1 cellular context compared by ENCODE assay signal in the genomic region with DNA sequence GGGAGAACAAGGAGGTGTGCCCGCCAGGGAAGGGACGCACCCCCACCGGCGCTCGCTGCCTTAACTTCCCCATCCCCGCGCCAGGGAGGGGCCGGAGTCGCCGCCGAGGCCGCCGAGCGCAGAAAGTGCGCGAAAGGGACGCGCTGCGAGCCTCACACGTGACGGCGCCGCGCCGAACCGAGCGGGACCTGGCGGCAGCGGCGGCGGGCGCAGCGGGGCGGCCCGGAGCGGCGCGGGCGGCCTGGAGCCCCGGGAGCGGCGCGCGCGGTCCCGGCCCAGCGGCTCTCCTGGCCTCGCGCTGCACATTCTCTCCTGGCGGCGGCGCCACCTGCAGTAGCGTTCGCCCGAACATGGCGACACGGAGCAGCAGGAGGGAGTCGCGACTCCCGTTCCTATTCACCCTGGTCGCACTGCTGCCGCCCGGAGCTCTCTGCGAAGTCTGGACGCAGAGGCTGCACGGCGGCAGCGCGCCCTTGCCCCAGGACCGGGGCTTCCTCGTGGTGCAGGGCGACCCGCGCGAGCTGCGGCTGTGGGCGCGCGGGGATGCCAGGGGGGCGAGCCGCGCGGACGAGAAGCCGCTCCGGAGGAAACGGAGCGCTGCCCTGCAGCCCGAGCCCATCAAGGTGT.
A peak's percentile ranks its signal among the peaks of the same experiment; 100 is the strongest.
TF ChIP-seq lines count a peak whose summit lies in the region.

TSS of gene SORL1 (plus strand) at position 333 of the 627 bp plus-strand sequence. CDS start at position 351, 18 bp downstream.

TF ChIP-seq in HepG2, 621 proteins besides CTCF, POLR2A, EP300 and RAD21 (continued from another document and continues in another):
- TF ChIP-seq, protein P1, sequence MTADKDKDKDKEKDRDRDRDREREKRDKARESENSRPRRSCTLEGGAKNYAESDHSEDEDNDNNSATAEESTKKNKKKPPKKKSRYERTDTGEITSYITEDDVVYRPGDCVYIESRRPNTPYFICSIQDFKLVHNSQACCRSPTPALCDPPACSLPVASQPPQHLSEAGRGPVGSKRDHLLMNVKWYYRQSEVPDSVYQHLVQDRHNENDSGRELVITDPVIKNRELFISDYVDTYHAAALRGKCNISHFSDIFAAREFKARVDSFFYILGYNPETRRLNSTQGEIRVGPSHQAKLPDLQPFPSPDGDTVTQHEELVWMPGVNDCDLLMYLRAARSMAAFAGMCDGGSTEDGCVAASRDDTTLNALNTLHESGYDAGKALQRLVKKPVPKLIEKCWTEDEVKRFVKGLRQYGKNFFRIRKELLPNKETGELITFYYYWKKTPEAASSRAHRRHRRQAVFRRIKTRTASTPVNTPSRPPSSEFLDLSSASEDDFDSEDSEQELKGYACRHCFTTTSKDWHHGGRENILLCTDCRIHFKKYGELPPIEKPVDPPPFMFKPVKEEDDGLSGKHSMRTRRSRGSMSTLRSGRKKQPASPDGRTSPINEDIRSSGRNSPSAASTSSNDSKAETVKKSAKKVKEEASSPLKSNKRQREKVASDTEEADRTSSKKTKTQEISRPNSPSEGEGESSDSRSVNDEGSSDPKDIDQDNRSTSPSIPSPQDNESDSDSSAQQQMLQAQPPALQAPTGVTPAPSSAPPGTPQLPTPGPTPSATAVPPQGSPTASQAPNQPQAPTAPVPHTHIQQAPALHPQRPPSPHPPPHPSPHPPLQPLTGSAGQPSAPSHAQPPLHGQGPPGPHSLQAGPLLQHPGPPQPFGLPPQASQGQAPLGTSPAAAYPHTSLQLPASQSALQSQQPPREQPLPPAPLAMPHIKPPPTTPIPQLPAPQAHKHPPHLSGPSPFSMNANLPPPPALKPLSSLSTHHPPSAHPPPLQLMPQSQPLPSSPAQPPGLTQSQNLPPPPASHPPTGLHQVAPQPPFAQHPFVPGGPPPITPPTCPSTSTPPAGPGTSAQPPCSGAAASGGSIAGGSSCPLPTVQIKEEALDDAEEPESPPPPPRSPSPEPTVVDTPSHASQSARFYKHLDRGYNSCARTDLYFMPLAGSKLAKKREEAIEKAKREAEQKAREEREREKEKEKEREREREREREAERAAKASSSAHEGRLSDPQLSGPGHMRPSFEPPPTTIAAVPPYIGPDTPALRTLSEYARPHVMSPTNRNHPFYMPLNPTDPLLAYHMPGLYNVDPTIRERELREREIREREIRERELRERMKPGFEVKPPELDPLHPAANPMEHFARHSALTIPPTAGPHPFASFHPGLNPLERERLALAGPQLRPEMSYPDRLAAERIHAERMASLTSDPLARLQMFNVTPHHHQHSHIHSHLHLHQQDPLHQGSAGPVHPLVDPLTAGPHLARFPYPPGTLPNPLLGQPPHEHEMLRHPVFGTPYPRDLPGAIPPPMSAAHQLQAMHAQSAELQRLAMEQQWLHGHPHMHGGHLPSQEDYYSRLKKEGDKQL (CRISPR knock-in tag; IDR thresholded peaks at IDR 0.05; ENCODE audit: low read depth) = no peak
- no peak for TF ChIP-seq HCFC1 (IDR thresholded peaks at IDR 0.05; ENCODE audit: low read depth, low read length)
- 0 out of 2 replicates have a peak, but pooled peaks have one; percentile 8 for TF ChIP-seq ONECUT2 (CRISPR knock-in tag; IDR thresholded peaks at IDR 0.05)
- no peak for TF ChIP-seq ZBTB44 (CRISPR knock-in tag; IDR thresholded peaks at IDR 0.05)
- no peak for TF ChIP-seq CREB1 (IDR thresholded peaks at IDR 0.05)
- no peak for TF ChIP-seq CREB1 (CRISPR knock-in tag; IDR thresholded peaks at IDR 0.05)
- 0 out of 2 replicates have a peak, but pooled peaks have one; percentile 70 for TF ChIP-seq GZF1 (CRISPR knock-in tag; IDR thresholded peaks at IDR 0.05)
- peak; percentile 68; the same call in 1 of the 2 replicates for TF ChIP-seq HOXD1 (CRISPR knock-in tag; IDR thresholded peaks at IDR 0.05)
- peak; percentile 56; the same call in 1 of the 2 replicates for TF ChIP-seq ZNF768 (CRISPR knock-in tag; IDR thresholded peaks at IDR 0.05)
- TF ChIP-seq PRPF4 (IDR thresholded peaks at IDR 0.05; ENCODE audit: low read depth, low read length, poor library complexity, severe bottlenecking) = no peak
- no peak for TF ChIP-seq DR1 (CRISPR knock-in tag; IDR thresholded peaks at IDR 0.05)
- no peak for TF ChIP-seq YEATS2 (CRISPR knock-in tag; IDR thresholded peaks at IDR 0.05; ENCODE audit: borderline replicate concordance)
- TF ChIP-seq, protein P2, sequence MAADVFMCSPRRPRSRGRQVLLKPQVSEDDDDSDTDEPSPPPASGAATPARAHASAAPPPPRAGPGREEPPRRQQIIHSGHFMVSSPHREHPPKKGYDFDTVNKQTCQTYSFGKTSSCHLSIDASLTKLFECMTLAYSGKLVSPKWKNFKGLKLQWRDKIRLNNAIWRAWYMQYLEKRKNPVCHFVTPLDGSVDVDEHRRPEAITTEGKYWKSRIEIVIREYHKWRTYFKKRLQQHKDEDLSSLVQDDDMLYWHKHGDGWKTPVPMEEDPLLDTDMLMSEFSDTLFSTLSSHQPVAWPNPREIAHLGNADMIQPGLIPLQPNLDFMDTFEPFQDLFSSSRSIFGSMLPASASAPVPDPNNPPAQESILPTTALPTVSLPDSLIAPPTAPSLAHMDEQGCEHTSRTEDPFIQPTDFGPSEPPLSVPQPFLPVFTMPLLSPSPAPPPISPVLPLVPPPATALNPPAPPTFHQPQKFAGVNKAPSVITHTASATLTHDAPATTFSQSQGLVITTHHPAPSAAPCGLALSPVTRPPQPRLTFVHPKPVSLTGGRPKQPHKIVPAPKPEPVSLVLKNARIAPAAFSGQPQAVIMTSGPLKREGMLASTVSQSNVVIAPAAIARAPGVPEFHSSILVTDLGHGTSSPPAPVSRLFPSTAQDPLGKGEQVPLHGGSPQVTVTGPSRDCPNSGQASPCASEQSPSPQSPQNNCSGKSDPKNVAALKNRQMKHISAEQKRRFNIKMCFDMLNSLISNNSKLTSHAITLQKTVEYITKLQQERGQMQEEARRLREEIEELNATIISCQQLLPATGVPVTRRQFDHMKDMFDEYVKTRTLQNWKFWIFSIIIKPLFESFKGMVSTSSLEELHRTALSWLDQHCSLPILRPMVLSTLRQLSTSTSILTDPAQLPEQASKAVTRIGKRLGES (CRISPR knock-in tag; IDR thresholded peaks at IDR 0.05; ENCODE audit: borderline replicate concordance) = no peak
- TF ChIP-seq, protein P3, sequence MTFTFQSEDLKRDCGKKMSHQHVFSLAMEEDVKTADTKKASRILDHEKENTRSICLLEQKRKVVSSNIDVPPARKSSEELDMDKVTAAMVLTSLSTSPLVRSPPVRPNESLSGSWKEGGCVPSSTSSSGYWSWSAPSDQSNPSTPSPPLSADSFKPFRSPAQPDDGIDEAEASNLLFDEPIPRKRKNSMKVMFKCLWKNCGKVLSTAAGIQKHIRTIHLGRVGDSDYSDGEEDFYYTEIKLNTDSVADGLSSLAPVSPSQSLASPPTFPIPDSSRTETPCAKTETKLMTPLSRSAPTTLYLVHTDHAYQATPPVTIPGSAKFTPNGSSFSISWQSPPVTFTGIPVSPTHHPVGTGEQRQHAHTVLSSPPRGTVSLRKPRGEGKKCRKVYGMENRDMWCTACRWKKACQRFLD (CRISPR knock-in tag; IDR thresholded peaks at IDR 0.05; ENCODE audit: borderline replicate concordance) = 0 out of 2 replicates have a peak, but pooled peaks have one; percentile 55
- no peak for TF ChIP-seq HNF4G (IDR thresholded peaks at IDR 0.05; ENCODE audit: borderline replicate concordance, low read depth, low read length)
- no peak for TF ChIP-seq HNF4G (CRISPR knock-in tag; IDR thresholded peaks at IDR 0.05; ENCODE audit: borderline replicate concordance, low read depth)
- no peak for TF ChIP-seq CC2D1A (CRISPR knock-in tag; IDR thresholded peaks at IDR 0.05)
- no peak for TF ChIP-seq RARG (CRISPR knock-in tag; IDR thresholded peaks at IDR 0.05; ENCODE audit: low read depth)
- 0 out of 2 replicates have a peak, but pooled peaks have one; percentile 10 for TF ChIP-seq SKIL (CRISPR knock-in tag; IDR thresholded peaks at IDR 0.05; ENCODE audit: borderline replicate concordance)
- TF ChIP-seq RBFOX2 (IDR thresholded peaks at IDR 0.05; ENCODE audit: low read depth, low read length) = peak; percentile 94
- TF ChIP-seq ZBED4 (CRISPR knock-in tag; IDR thresholded peaks at IDR 0.05; ENCODE audit: borderline replicate concordance) = peak; percentile 52
- TF ChIP-seq, protein P4, sequence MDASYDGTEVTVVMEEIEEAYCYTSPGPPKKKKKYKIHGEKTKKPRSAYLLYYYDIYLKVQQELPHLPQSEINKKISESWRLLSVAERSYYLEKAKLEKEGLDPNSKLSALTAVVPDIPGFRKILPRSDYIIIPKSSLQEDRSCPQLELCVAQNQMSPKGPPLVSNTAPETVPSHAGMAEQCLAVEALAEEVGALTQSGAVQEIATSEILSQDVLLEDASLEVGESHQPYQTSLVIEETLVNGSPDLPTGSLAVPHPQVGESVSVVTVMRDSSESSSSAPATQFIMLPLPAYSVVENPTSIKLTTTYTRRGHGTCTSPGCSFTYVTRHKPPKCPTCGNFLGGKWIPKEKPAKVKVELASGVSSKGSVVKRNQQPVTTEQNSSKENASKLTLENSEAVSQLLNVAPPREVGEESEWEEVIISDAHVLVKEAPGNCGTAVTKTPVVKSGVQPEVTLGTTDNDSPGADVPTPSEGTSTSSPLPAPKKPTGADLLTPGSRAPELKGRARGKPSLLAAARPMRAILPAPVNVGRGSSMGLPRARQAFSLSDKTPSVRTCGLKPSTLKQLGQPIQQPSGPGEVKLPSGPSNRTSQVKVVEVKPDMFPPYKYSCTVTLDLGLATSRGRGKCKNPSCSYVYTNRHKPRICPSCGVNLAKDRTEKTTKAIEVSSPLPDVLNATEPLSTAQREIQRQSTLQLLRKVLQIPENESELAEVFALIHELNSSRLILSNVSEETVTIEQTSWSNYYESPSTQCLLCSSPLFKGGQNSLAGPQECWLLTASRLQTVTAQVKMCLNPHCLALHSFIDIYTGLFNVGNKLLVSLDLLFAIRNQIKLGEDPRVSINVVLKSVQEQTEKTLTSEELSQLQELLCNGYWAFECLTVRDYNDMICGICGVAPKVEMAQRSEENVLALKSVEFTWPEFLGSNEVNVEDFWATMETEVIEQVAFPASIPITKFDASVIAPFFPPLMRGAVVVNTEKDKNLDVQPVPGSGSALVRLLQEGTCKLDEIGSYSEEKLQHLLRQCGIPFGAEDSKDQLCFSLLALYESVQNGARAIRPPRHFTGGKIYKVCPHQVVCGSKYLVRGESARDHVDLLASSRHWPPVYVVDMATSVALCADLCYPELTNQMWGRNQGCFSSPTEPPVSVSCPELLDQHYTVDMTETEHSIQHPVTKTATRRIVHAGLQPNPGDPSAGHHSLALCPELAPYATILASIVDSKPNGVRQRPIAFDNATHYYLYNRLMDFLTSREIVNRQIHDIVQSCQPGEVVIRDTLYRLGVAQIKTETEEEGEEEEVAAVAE (CRISPR knock-in tag; IDR thresholded peaks at IDR 0.05; ENCODE audit: borderline replicate concordance) = no peak
- no peak for TF ChIP-seq SNAI1 (CRISPR knock-in tag; IDR thresholded peaks at IDR 0.05; ENCODE audit: borderline replicate concordance)
- no peak for TF ChIP-seq TCF7 (IDR thresholded peaks at IDR 0.05; ENCODE audit: low read depth)
- TF ChIP-seq MBD4 (IDR thresholded peaks at IDR 0.05; ENCODE audit: borderline replicate concordance, low read length) = no peak
- TF ChIP-seq RXRB (CRISPR knock-in tag; IDR thresholded peaks at IDR 0.05; ENCODE audit: borderline replicate concordance) = no peak; the same call in 1 of the 2 replicates
- no peak for TF ChIP-seq TEAD2 (CRISPR knock-in tag; IDR thresholded peaks at IDR 0.05)
